In the genomic region with DNA sequence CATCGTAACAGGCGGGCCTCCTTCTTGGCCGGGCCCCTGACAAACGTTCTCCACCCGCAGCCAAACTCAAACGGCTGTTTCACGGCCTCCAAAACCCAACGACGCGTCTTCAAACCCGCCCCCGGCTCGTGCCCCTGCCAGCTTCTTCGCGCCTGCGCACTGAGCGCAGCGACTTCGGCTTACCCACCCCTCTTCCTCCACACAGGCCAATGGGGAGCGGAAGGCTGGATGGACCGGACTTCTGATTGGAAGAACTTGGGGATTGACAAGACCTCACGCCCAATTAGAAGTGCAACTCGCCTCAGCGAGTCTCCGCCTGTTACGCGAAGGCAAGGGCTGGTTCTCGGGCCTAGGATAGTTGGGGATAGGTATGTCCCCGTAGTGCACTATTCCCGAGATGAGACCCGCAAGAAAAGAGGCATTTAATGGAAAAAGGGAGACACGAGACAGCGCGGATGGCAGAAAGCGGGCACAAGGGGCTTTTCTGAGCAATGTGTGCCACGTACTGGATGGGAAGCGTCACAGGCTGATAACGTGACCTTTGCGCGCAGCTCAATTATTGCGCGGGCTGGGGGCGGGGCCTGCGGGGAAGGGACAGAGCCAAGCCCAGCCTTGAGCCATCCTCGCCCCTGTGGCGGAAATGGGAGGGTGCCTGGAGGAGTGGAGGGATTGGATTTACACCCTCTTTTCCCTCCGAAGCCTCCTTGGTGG, we compare ENCODE assay signal across 1 cellular context.
TF ChIP-seq lines count a peak whose summit lies in the region.

A gene (minus strand): TSS at position 111 of the 711 bp plus-strand sequence. CDS start 108 bp downstream, at position 3.

TF ChIP-seq in HEK293, 187 proteins besides CTCF, POLR2A, EP300 and RAD21 (continued from another document and continues in another):
- TF ChIP-seq ZNF140 (tag by site-specific recombination; IDR thresholded peaks at IDR 0.05) = no peak
- TF ChIP-seq EGR2 (tag by site-specific recombination; IDR thresholded peaks at IDR 0.05; ENCODE audit: low read depth) = peak; percentile 39; the same call in 1 of the 2 replicates
- peak; percentile 73; the same call in 1 of the 2 replicates for TF ChIP-seq KLF16 (tag by site-specific recombination; IDR thresholded peaks at IDR 0.05)
- no peak for TF ChIP-seq ZNF521 (tag by site-specific recombination; IDR thresholded peaks at IDR 0.05)
- no peak for TF ChIP-seq ZNF239 (tag by site-specific recombination; IDR thresholded peaks at IDR 0.05)
- no peak for TF ChIP-seq TCF7L2 (IDR thresholded peaks at IDR 0.05; ENCODE audit: borderline replicate concordance, low read depth, low read length)
- no peak for TF ChIP-seq PRDM1 (tag by site-specific recombination; IDR thresholded peaks at IDR 0.05)
- TF ChIP-seq ZNF473 (tag by site-specific recombination; IDR thresholded peaks at IDR 0.05) = no peak
- TF ChIP-seq, protein P1, sequence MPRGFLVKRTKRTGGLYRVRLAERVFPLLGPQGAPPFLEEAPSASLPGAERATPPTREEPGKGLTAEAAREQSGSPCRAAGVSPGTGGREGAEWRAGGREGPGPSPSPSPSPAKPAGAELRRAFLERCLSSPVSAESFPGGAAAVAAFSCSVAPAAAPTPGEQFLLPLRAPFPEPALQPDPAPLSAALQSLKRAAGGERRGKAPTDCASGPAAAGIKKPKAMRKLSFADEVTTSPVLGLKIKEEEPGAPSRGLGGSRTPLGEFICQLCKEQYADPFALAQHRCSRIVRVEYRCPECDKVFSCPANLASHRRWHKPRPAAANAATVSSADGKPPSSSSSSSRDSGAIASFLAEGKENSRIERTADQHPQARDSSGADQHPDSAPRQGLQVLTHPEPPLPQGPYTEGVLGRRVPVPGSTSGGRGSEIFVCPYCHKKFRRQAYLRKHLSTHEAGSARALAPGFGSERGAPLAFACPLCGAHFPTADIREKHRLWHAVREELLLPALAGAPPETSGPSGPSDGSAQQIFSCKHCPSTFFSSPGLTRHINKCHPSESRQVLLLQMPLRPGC (tag by site-specific recombination; IDR thresholded peaks at IDR 0.05) = peak; percentile 53; the same call in 1 of the 2 replicates
- no peak for TF ChIP-seq ZNF558 (tag by site-specific recombination; IDR thresholded peaks at IDR 0.05)
- no peak for TF ChIP-seq ZNF248 (tag by site-specific recombination; IDR thresholded peaks at IDR 0.05)
- no peak for TF ChIP-seq MEIS1 (CRISPR knock-in tag; IDR thresholded peaks at IDR 0.05; ENCODE audit: borderline replicate concordance)
- no peak for TF ChIP-seq ZNF132 (tag by site-specific recombination; IDR thresholded peaks at IDR 0.05; ENCODE audit: borderline replicate concordance)
- peak; percentile 93 for TF ChIP-seq SP3 (tag by site-specific recombination; IDR thresholded peaks at IDR 0.05)
- TF ChIP-seq, protein P2, sequence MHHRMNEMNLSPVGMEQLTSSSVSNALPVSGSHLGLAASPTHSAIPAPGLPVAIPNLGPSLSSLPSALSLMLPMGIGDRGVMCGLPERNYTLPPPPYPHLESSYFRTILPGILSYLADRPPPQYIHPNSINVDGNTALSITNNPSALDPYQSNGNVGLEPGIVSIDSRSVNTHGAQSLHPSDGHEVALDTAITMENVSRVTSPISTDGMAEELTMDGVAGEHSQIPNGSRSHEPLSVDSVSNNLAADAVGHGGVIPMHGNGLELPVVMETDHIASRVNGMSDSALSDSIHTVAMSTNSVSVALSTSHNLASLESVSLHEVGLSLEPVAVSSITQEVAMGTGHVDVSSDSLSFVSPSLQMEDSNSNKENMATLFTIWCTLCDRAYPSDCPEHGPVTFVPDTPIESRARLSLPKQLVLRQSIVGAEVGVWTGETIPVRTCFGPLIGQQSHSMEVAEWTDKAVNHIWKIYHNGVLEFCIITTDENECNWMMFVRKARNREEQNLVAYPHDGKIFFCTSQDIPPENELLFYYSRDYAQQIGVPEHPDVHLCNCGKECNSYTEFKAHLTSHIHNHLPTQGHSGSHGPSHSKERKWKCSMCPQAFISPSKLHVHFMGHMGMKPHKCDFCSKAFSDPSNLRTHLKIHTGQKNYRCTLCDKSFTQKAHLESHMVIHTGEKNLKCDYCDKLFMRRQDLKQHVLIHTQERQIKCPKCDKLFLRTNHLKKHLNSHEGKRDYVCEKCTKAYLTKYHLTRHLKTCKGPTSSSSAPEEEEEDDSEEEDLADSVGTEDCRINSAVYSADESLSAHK (tag by site-specific recombination; IDR thresholded peaks at IDR 0.05) = peak; percentile 99
- TF ChIP-seq ZNF792 (tag by site-specific recombination; IDR thresholded peaks at IDR 0.05) = no peak
- peak; percentile 62; the same call in 1 of the 2 replicates for TF ChIP-seq BCL11A (tag by site-specific recombination; IDR thresholded peaks at IDR 0.05; ENCODE audit: low read depth)
- TF ChIP-seq ZFP3 (tag by site-specific recombination; IDR thresholded peaks at IDR 0.05; ENCODE audit: low read depth) = no peak
- TF ChIP-seq, protein P3, sequence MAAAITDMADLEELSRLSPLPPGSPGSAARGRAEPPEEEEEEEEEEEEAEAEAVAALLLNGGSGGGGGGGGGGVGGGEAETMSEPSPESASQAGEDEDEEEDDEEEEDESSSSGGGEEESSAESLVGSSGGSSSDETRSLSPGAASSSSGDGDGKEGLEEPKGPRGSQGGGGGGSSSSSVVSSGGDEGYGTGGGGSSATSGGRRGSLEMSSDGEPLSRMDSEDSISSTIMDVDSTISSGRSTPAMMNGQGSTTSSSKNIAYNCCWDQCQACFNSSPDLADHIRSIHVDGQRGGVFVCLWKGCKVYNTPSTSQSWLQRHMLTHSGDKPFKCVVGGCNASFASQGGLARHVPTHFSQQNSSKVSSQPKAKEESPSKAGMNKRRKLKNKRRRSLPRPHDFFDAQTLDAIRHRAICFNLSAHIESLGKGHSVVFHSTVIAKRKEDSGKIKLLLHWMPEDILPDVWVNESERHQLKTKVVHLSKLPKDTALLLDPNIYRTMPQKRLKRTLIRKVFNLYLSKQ (tag by site-specific recombination; IDR thresholded peaks at IDR 0.05; ENCODE audit: borderline replicate concordance) = no peak
- peak; percentile 64; the same call in 1 of the 2 replicates for TF ChIP-seq KLF8 (tag by site-specific recombination; IDR thresholded peaks at IDR 0.05)
- TF ChIP-seq, protein P4, sequence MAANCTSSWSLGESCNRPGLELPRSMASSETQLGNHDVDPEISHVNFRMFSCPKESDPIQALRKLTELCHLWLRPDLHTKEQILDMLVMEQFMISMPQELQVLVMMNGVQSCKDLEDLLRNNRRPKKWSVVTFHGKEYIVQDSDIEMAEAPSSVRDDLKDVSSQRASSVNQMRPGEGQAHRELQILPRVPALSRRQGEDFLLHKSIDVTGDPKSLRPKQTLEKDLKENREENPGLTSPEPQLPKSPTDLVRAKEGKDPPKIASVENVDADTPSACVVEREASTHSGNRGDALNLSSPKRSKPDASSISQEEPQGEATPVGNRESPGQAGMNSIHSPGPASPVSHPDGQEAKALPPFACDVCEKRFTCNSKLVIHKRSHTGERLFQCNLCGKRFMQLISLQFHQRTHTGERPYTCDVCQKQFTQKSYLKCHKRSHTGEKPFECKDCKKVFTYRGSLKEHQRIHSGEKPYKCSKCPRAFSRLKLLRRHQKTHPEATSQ (tag by site-specific recombination; IDR thresholded peaks at IDR 0.05) = peak; percentile 63; the same call in 1 of the 2 replicates
- TF ChIP-seq, protein P5, sequence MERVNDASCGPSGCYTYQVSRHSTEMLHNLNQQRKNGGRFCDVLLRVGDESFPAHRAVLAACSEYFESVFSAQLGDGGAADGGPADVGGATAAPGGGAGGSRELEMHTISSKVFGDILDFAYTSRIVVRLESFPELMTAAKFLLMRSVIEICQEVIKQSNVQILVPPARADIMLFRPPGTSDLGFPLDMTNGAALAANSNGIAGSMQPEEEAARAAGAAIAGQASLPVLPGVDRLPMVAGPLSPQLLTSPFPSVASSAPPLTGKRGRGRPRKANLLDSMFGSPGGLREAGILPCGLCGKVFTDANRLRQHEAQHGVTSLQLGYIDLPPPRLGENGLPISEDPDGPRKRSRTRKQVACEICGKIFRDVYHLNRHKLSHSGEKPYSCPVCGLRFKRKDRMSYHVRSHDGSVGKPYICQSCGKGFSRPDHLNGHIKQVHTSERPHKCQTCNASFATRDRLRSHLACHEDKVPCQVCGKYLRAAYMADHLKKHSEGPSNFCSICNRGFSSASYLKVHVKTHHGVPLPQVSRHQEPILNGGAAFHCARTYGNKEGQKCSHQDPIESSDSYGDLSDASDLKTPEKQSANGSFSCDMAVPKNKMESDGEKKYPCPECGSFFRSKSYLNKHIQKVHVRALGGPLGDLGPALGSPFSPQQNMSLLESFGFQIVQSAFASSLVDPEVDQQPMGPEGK (tag by site-specific recombination; IDR thresholded peaks at IDR 0.05) = no peak; the same call in none of the 2 replicates
- TF ChIP-seq ZNF621 (tag by site-specific recombination; IDR thresholded peaks at IDR 0.05) = no peak
- peak; percentile 63; the same call in 1 of the 2 replicates for TF ChIP-seq SCRT1 (tag by site-specific recombination; IDR thresholded peaks at IDR 0.05; ENCODE audit: borderline replicate concordance)
- no peak for TF ChIP-seq HOXA7 (CRISPR knock-in tag; IDR thresholded peaks at IDR 0.05; ENCODE audit: borderline replicate concordance)
- TF ChIP-seq ZNF670 (tag by site-specific recombination; IDR thresholded peaks at IDR 0.05; ENCODE audit: low read depth) = no peak
- peak; percentile 73 for TF ChIP-seq FEZF1 (tag by site-specific recombination; IDR thresholded peaks at IDR 0.05)
- TF ChIP-seq TRIM28 (IDR thresholded peaks at IDR 0.05; ENCODE audit: borderline replicate concordance, low read length) = no peak
- TF ChIP-seq ZXDB (tag by site-specific recombination; IDR thresholded peaks at IDR 0.05) = peak; percentile 96
- TF ChIP-seq, protein P6, sequence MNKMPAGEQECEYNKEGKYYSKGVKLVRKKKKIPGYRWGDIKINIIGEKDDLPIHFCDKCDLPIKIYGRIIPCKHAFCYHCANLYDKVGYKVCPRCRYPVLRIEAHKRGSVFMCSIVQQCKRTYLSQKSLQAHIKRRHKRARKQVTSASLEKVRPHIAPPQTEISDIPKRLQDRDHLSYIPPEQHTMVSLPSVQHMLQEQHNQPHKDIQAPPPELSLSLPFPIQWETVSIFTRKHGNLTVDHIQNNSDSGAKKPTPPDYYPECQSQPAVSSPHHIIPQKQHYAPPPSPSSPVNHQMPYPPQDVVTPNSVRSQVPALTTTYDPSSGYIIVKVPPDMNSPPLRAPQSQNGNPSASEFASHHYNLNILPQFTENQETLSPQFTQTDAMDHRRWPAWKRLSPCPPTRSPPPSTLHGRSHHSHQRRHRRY (tag by site-specific recombination; IDR thresholded peaks at IDR 0.05) = no peak
- no peak for TF ChIP-seq ZNF121 (tag by site-specific recombination; IDR thresholded peaks at IDR 0.05)
- TF ChIP-seq, protein P7, sequence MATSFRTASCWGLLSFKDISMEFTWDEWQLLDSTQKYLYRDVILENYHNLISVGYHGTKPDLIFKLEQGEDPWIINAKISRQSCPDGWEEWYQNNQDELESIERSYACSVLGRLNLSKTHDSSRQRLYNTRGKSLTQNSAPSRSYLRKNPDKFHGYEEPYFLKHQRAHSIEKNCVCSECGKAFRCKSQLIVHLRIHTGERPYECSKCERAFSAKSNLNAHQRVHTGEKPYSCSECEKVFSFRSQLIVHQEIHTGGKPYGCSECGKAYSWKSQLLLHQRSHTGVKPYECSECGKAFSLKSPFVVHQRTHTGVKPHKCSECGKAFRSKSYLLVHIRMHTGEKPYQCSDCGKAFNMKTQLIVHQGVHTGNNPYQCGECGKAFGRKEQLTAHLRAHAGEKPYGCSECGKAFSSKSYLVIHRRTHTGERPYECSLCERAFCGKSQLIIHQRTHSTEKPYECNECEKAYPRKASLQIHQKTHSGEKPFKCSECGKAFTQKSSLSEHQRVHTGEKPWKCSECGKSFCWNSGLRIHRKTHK (tag by site-specific recombination; IDR thresholded peaks at IDR 0.05) = no peak
- TF ChIP-seq ZNF548 (tag by site-specific recombination; IDR thresholded peaks at IDR 0.05) = no peak
- no peak for TF ChIP-seq ZNF175 (tag by site-specific recombination; IDR thresholded peaks at IDR 0.05)
- TF ChIP-seq ZNF776 (tag by site-specific recombination; IDR thresholded peaks at IDR 0.05; ENCODE audit: borderline replicate concordance) = no peak
- TF ChIP-seq, protein P8, sequence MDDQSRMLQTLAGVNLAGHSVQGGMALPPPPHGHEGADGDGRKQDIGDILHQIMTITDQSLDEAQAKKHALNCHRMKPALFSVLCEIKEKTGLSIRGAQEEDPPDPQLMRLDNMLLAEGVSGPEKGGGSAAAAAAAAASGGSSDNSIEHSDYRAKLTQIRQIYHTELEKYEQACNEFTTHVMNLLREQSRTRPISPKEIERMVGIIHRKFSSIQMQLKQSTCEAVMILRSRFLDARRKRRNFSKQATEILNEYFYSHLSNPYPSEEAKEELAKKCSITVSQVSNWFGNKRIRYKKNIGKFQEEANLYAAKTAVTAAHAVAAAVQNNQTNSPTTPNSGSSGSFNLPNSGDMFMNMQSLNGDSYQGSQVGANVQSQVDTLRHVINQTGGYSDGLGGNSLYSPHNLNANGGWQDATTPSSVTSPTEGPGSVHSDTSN (CRISPR knock-in tag; IDR thresholded peaks at IDR 0.05) = 0 out of 2 replicates have a peak, but pooled peaks have one; percentile 23
- peak; percentile 63 for TF ChIP-seq ZBTB8A (tag by site-specific recombination; IDR thresholded peaks at IDR 0.05)
- no peak for TF ChIP-seq ZNF830 (tag by site-specific recombination; IDR thresholded peaks at IDR 0.05; ENCODE audit: low read depth)
- 0 out of 2 replicates have a peak, but pooled peaks have one; percentile 5 for TF ChIP-seq GLIS1 (tag by site-specific recombination; IDR thresholded peaks at IDR 0.05)
- peak; percentile 88 for TF ChIP-seq IKZF3 (tag by site-specific recombination; IDR thresholded peaks at IDR 0.05)
- peak; percentile 22; the same call in 1 of the 2 replicates for TF ChIP-seq ZNF76 (tag by site-specific recombination; IDR thresholded peaks at IDR 0.05; ENCODE audit: borderline replicate concordance, low read depth)
- TF ChIP-seq, protein P9, sequence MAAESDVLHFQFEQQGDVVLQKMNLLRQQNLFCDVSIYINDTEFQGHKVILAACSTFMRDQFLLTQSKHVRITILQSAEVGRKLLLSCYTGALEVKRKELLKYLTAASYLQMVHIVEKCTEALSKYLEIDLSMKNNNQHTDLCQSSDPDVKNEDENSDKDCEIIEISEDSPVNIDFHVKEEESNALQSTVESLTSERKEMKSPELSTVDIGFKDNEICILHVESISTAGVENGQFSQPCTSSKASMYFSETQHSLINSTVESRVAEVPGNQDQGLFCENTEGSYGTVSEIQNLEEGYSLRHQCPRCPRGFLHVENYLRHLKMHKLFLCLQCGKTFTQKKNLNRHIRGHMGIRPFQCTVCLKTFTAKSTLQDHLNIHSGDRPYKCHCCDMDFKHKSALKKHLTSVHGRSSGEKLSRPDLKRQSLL (tag by site-specific recombination; IDR thresholded peaks at IDR 0.05) = peak; percentile 75; the same call in 1 of the 2 replicates
- peak; percentile 58; the same call in 1 of the 2 replicates for TF ChIP-seq ZNF24 (tag by site-specific recombination; IDR thresholded peaks at IDR 0.05)
- TF ChIP-seq, protein P10, sequence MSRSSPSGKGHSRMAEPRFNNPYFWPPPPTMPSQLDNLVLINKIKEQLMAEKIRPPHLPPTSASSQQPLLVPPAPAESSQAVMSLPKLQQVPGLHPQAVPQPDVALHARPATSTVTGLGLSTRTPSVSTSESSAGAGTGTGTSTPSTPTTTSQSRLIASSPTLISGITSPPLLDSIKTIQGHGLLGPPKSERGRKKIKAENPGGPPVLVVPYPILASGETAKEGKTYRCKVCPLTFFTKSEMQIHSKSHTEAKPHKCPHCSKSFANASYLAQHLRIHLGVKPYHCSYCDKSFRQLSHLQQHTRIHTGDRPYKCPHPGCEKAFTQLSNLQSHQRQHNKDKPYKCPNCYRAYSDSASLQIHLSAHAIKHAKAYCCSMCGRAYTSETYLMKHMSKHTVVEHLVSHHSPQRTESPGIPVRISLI (tag by site-specific recombination; IDR thresholded peaks at IDR 0.05) = no peak
- no peak for TF ChIP-seq ZNF560 (tag by site-specific recombination; IDR thresholded peaks at IDR 0.05; ENCODE audit: borderline replicate concordance)
